In genomic region chr14:98170580-98170979, GRCh38 we compare ENCODE assay signal across 23 cellular contexts.
DNase-seq lines count a peak whose midpoint lies in the region; ATAC-seq and TF ChIP-seq lines count a peak whose summit lies in the region.
"Had no signal": no experiment of that assay in that cellular context is flagged by ENCODE, and none has a peak within 500 bp of the region (broad histone marks: within the 10 kb centered on the region; RNA-seq: fewer than 3 reads in every experiment).

No MANE protein-coding gene starts in this region.

- H4K20me1 ChIP-seq in BLaER1 = no peaks in the 10 kb centered on the region
- no peaks in the 10 kb centered on the region for H4K20me1 ChIP-seq in OCI-LY3 (ENCODE audit: insufficient read depth, low read length)

- peak overlapping the region; percentile 60 for H3K27ac Mint-ChIP-seq in T-helper 1 cell treated with Interleukin-12 subunit alpha and Interleukin-12 subunit beta and Interleukin-4 antibody, amounts not matched to agents 30 μg/mL and 1 μg/mL, for 36 hours
- peak overlapping the region; percentile 81 for H3K27ac Mint-ChIP-seq in activated naive CD8-positive, alpha-beta T cell treated with anti-CD3 and anti-CD28 coated beads, Interleukin-2, amount 50 U/mL, for 24 hours

- no peaks in the 10 kb centered on the region for H3K79me2 ChIP-seq in OCI-LY3 (ENCODE audit: low read length)

- TF ChIP-seq CTCF in OCI-LY3 (IDR thresholded peaks at IDR 0.05; ENCODE audit: low read depth, low read length) = no peak

- H3K4me2 ChIP-seq in BLaER1 (peak overlapping the region; percentile 90), OCI-LY3 (ENCODE audit: low read length) (no peak overlapping the region)

- peaks cover 16% of the 10 kb centered on the region for H3K9me3 Mint-ChIP-seq in T-helper 1 cell treated with Interleukin-12 subunit alpha and Interleukin-12 subunit beta and Interleukin-4 antibody, amounts not matched to agents 30 μg/mL and 1 μg/mL, for 36 hours
- H3K9me3 Mint-ChIP-seq in activated naive CD8-positive, alpha-beta T cell treated with anti-CD3 and anti-CD28 coated beads, Interleukin-2, amount 50 U/mL, for 24 hours = peaks cover 5% of the 10 kb centered on the region

- peaks cover 13% of the 10 kb centered on the region for H3K9me3 ChIP-seq in BLaER1
- peaks cover 11% of the 10 kb centered on the region for H3K9me3 ChIP-seq in OCI-LY3 (ENCODE audit: insufficient read depth, low read length)
- H3K9me3 ChIP-seq: SJCRH30 had no signal

- peaks cover 14% of the 10 kb centered on the region for H3K36me3 Mint-ChIP-seq in T-helper 1 cell treated with Interleukin-12 subunit alpha and Interleukin-12 subunit beta and Interleukin-4 antibody, amounts not matched to agents 30 μg/mL and 1 μg/mL, for 36 hours (ENCODE audit: low read depth)
- peaks cover 16% of the 10 kb centered on the region for H3K36me3 Mint-ChIP-seq in activated naive CD8-positive, alpha-beta T cell treated with anti-CD3 and anti-CD28 coated beads, Interleukin-2, amount 50 U/mL, for 24 hours (ENCODE audit: low read depth)

- 0 out of 2 replicates have a peak overlapping the region, but pooled peaks have one; percentile 26 for H2AFZ ChIP-seq in OCI-LY3 (ENCODE audit: low read depth, low read length)

- DNase-seq in T-helper 1 cell = no peak
- no peak for DNase-seq in activated naive CD8-positive, alpha-beta T cell treated with anti-CD3 and anti-CD28 coated beads, Interleukin-2, amount 50 U/mL, for 24 hours
- DNase-seq in activated CD8-positive, alpha-beta memory T cell treated with anti-CD3 and anti-CD28 coated beads, Interleukin-2, amount 50 U/mL, for 48 hours = no peak
- DNase-seq: activated CD8-positive, alpha-beta memory T cell treated with anti-CD3 and anti-CD28 coated beads for 24 hours; AML-193; amniotic stem cell; DMS79 treated with DMSO at 0.1 percent for 48 hours; foreskin keratinocyte; heart right ventricle; KG1; NCI-H1436 treated with DMSO at 0.1 percent for 48 hours; NCI-H526; retina; small intestine; stimulated activated CD4-positive, alpha-beta T cell treated with anti-CD3 and anti-CD28 coated beads, Interleukin-2, amount 100 ng/mL, for 24 hours had no signal

- peak overlapping the region; percentile 91 for H3K27ac ChIP-seq in BLaER1
- H3K27ac ChIP-seq in OCI-LY3 (ENCODE audit: low read length) = no peak overlapping the region
- H3K27ac ChIP-seq: foreskin keratinocyte, SJCRH30, VCaP had no signal

- peaks cover 72% of the 10 kb centered on the region for H3K4me1 Mint-ChIP-seq in T-helper 1 cell treated with Interleukin-12 subunit alpha and Interleukin-12 subunit beta and Interleukin-4 antibody, amounts not matched to agents 30 μg/mL and 1 μg/mL, for 36 hours (ENCODE audit: low read depth)
- H3K4me1 Mint-ChIP-seq in activated naive CD8-positive, alpha-beta T cell treated with anti-CD3 and anti-CD28 coated beads, Interleukin-2, amount 50 U/mL, for 24 hours = peaks cover 94% of the 10 kb centered on the region

- H3K9ac ChIP-seq in BLaER1 = peak overlapping the region; percentile 5; the same call in 1 of the 2 replicates
- H3K9ac ChIP-seq in OCI-LY3 (ENCODE audit: low read length) = no peak overlapping the region

- H3K27me3 ChIP-seq in BLaER1 (no peaks in the 10 kb centered on the region), OCI-LY3 (ENCODE audit: low read depth, low read length) (no peaks in the 10 kb centered on the region)
- H3K27me3 ChIP-seq: foreskin keratinocyte, SJCRH30 had no signal

- no peaks in the 10 kb centered on the region for H3K36me3 ChIP-seq in BLaER1
- H3K36me3 ChIP-seq in OCI-LY3 (replicated peaks; ENCODE audit: low read depth, low read length) = peaks cover 16% of the 10 kb centered on the region
- H3K36me3 ChIP-seq: heart right ventricle, SJCRH30 had no signal

- no peaks in the 10 kb centered on the region for H3K27me3 Mint-ChIP-seq in T-helper 1 cell treated with Interleukin-12 subunit alpha and Interleukin-12 subunit beta and Interleukin-4 antibody, amounts not matched to agents 30 μg/mL and 1 μg/mL, for 36 hours (ENCODE audit: low read depth)
- no peaks in the 10 kb centered on the region for H3K27me3 Mint-ChIP-seq in activated naive CD8-positive, alpha-beta T cell treated with anti-CD3 and anti-CD28 coated beads, Interleukin-2, amount 50 U/mL, for 24 hours

- peak overlapping the region; percentile 3; the same call in 1 of the 2 replicates for H3K4me3 ChIP-seq in BLaER1
- no peak overlapping the region for H3K4me3 ChIP-seq in OCI-LY3 (ENCODE audit: low read length)
- H3K4me3 ChIP-seq: heart right ventricle, SJCRH30 had no signal

- peaks cover 96% of the 10 kb centered on the region for H3K4me1 ChIP-seq in BLaER1
- H3K4me1 ChIP-seq in OCI-LY3 (ENCODE audit: low read length) = peaks cover 54% of the 10 kb centered on the region
- H3K4me1 ChIP-seq: foreskin keratinocyte, SJCRH30 had no signal

- ATAC-seq in activated naive CD8-positive, alpha-beta T cell treated with anti-CD3 and anti-CD28 coated beads, Interleukin-2, amount 50 U/mL, for 24 hours = no peak
- ATAC-seq in GM18873 (IDR thresholded peaks at IDR 0.05; ENCODE audit: low FRiP score, unreplicated experiment) (no peak), GM18870 (IDR thresholded peaks at IDR 0.05; ENCODE audit: unreplicated experiment) (no peak)
- ATAC-seq: esophagus mucosa, foreskin keratinocyte, heart right ventricle had no signal

- no peak overlapping the region for H3K4me3 Mint-ChIP-seq in T-helper 1 cell treated with Interleukin-12 subunit alpha and Interleukin-12 subunit beta and Interleukin-4 antibody, amounts not matched to agents 30 μg/mL and 1 μg/mL, for 36 hours
- no peak overlapping the region for H3K4me3 Mint-ChIP-seq in activated naive CD8-positive, alpha-beta T cell treated with anti-CD3 and anti-CD28 coated beads, Interleukin-2, amount 50 U/mL, for 24 hours
